8 cellular contexts compared by ENCODE assay signal in genomic region chr6:146598785-146599405, GRCh38. TPM values are rescaled to one million over a fixed set of nuclear protein-coding genes. Genes with fewer than 3 reads are reported as not detected.
A peak's percentile ranks its signal among the peaks of the same experiment; 100 is the strongest.
DNase-seq lines count a peak whose midpoint lies in the region; ATAC-seq and TF ChIP-seq lines count a peak whose summit lies in the region.

Gene ADGB (plus strand): TSS chr6:146598972. CDS start chr6:146599041, 69 bp downstream.

- DNase-seq in AG10803 (ENCODE audit: low read depth) = peak; percentile 40
- DNase-seq in SKM-1 (lab: John Stamatoyannopoulos, UW; ENCODE audit: unreplicated experiment) = peak; percentile 51
- no peak for DNase-seq in esophagus muscularis mucosa (ENCODE audit: extremely low spot score)
- peak; percentile 42 for DNase-seq in midbrain (lab: John Stamatoyannopoulos, UW)
- DNase-seq in upper lobe of left lung = peak; percentile 65 to 94
- DNase-seq in dedifferentiated amniotic fluid mesenchymal stem cell (ENCODE audit: extremely low spot score) = no peak
- no peak for DNase-seq in stimulated activated CD4-positive, alpha-beta T cell treated with anti-CD3 and anti-CD28 coated beads, Interleukin-4, amount 100 ng/mL, for 1 hour

- H3K27me3 ChIP-seq in esophagus muscularis mucosa = no peaks in the 10 kb centered on the region
- H3K27me3 ChIP-seq in upper lobe of left lung = no peaks in the 10 kb centered on the region

- H3K4me3 ChIP-seq in AG10803 (ENCODE audit: low read length) (peak within 1 kb of the TSS; percentile 62), esophagus muscularis mucosa (peak within 1 kb of the TSS; percentile 43 to 57 (median 46)), upper lobe of left lung (peak within 1 kb of the TSS; percentile 24 to 52 (median 40))

- peak; percentile 58 for ATAC-seq in HG03103 (IDR thresholded peaks at IDR 0.05; ENCODE audit: low read depth, unreplicated experiment)
- peak; percentile 76 to 92 for ATAC-seq in upper lobe of left lung (ENCODE audit: low FRiP score in 2 of 2)

- H3K9me3 ChIP-seq in esophagus muscularis mucosa (no peaks in the 10 kb centered on the region), upper lobe of left lung (no peaks in the 10 kb centered on the region)

- 5% methylated on average over 23 of the region's 32 CpGs for WGBS in esophagus muscularis mucosa
- 5 to 9% methylated on average over 22 to 30 of the region's 32 CpGs for WGBS in upper lobe of left lung, 2 donors

- TF ChIP-seq CTCF in AG10803 (conservative IDR thresholded peaks at IDR 0.05; ENCODE audit: low read length) (no peak), esophagus muscularis mucosa (IDR thresholded peaks at IDR 0.05) (no peak), upper lobe of left lung (IDR thresholded peaks at IDR 0.05) (no peak)

- no peaks in the 10 kb centered on the region for H3K36me3 ChIP-seq in esophagus muscularis mucosa
- no peaks in the 10 kb centered on the region for H3K36me3 ChIP-seq in upper lobe of left lung

- H3K4me1 ChIP-seq in esophagus muscularis mucosa = peaks cover 5 to 14% (median 8%) of the 10 kb centered on the region in 4 donors
- H3K4me1 ChIP-seq in upper lobe of left lung = peaks cover 2 to 8% (median 5%) of the 10 kb centered on the region in 4 donors

- intact Hi-C loops in esophagus muscularis mucosa (cut with DNase I) = no loop called here

- no peak for TF ChIP-seq POLR2A in esophagus muscularis mucosa (IDR thresholded peaks at IDR 0.05; ENCODE audit: low read depth)
- TF ChIP-seq POLR2A in upper lobe of left lung (IDR thresholded peaks at IDR 0.05) = no peak

- H3K27ac ChIP-seq in esophagus muscularis mucosa (replicated peaks in 1 of 4) (no peak within 1 kb of the TSS), upper lobe of left lung (no peak within 1 kb of the TSS)

- TF ChIP-seq EP300 in esophagus muscularis mucosa (IDR thresholded peaks at IDR 0.05) = no peak
- no peak for TF ChIP-seq EP300 in upper lobe of left lung (IDR thresholded peaks at IDR 0.05)

RNA-seq across cellular contexts. Expression of gene ADGB, which starts in this region (rescaled TPM):
- total RNA-seq in esophagus muscularis mucosa (not detected), upper lobe of left lung (10 to 100 TPM in 1 of 6 donors, 1 to 10 TPM in 4, under 1 TPM in 1; 0.31 to 34.6 (median 6.2) TPM)

Comparison
In these comparisons a context has a peak if more than half of its experiments do, and no peak if none do; other contexts are left out.
1. DNase-seq: peak in AG10803 (single experiment), SKM-1 (single experiment), midbrain (single experiment) and upper lobe of left lung (2 of 2); none in esophagus muscularis mucosa (single experiment), dedifferentiated amniotic fluid mesenchymal stem cell (single experiment) and stimulated activated CD4-positive, alpha-beta T cell treated with anti-CD3 and anti-CD28 coated beads, Interleukin-4, amount 100 ng/mL, for 1 hour (single experiment).
2. Peak in every context shown above with its lines, with median percentiles within 50 percentile points of each other: H3K4me3 ChIP-seq.